9 cellular contexts compared by ENCODE assay signal in genomic region chr2:159807183-159808037, GRCh38. TPM values are rescaled to one million over a fixed set of nuclear protein-coding genes. Genes with fewer than 3 reads are reported as not detected.
DNase-seq lines count a peak whose midpoint lies in the region; ATAC-seq and TF ChIP-seq lines count a peak whose summit lies in the region.
"Had no signal": no experiment of that assay in that cellular context is flagged by ENCODE, and none has a peak within 500 bp of the region (broad histone marks: within the 10 kb centered on the region; RNA-seq: fewer than 3 reads in every experiment).

No MANE protein-coding gene starts in this region.

- no peaks in the 10 kb centered on the region for H3K4me1 Mint-ChIP-seq in endothelial cell (ENCODE audit: unreplicated experiment)

- TF ChIP-seq CTCF in Panc1 (IDR thresholded peaks at IDR 0.05) (peak; percentile 84), endothelial cell (IDR thresholded peaks at IDR 0.05; ENCODE audit: unreplicated experiment) (peak; percentile 73)

- H3K27ac Mint-ChIP-seq in endothelial cell (ENCODE audit: unreplicated experiment), result no peak overlapping the region

- no peak overlapping the region for H3K27ac ChIP-seq in Panc1 (ENCODE audit: low read length)
- H3K27ac ChIP-seq: BLaER1 had no signal

- in situ Hi-C loops in Panc1 (cut with HindIII; ENCODE audit: low pct_unique_long_range_greater_than_20kb, low sequenced_read_pairs), result no loop called here

- BruUV-seq in Panc1 (replicated peaks; lab: Mats Ljungman, UMichigan), result no TSS peak

- H3K4me3 ChIP-seq in Panc1 (ENCODE audit: low read depth in 2 of 2, low read length in 2 of 2), result no peak overlapping the region
- H3K4me3 ChIP-seq: BLaER1 had no signal

- no peaks in the 10 kb centered on the region for H3K9me3 ChIP-seq in Panc1 (ENCODE audit: control insufficient read depth, insufficient read depth, low read depth, low read length)
- H3K9me3 ChIP-seq: BLaER1 had no signal

- peak; percentile 15 for DNase-seq in NCI-H1436 (lab: John Stamatoyannopoulos, UW)
- no peak for DNase-seq in NCI-H1436 treated with DMSO at 0.1 percent for 48 hours (lab: John Stamatoyannopoulos, UW)
- peak; percentile 18 for DNase-seq in Panc1 (ENCODE audit: low read depth, low spot score)
- peak; percentile 51 for DNase-seq in endothelial cell (ENCODE audit: low spot score)
- DNase-seq in myocyte (ENCODE audit: low read depth), result peak; percentile 68

- H3K4me3 Mint-ChIP-seq in endothelial cell (ENCODE audit: unreplicated experiment), result no peak overlapping the region

- CTCF ChIA-PET in Panc1 (lab: Charles Lee), result interaction anchor here (0.6 to 0.7 kb wide), 2 partner anchors 23 to 136 kb away, joined by 4 read pairs; no protein-coding TSS in a partner anchor

- H3K9me3 Mint-ChIP-seq in endothelial cell (ENCODE audit: unreplicated experiment), result no peaks in the 10 kb centered on the region

- no peaks in the 10 kb centered on the region for H3K36me3 Mint-ChIP-seq in endothelial cell (ENCODE audit: low read depth, unreplicated experiment)

- H3K27me3 ChIP-seq in Panc1 (ENCODE audit: control insufficient read depth, insufficient read depth, low read length), result peaks cover 5% of the 10 kb centered on the region; the same call in 1 of the 2 replicates
- H3K27me3 ChIP-seq: BLaER1 had no signal

- H3K36me3 ChIP-seq in Panc1 (ENCODE audit: control insufficient read depth, insufficient read depth, low read length), result no peaks in the 10 kb centered on the region
- H3K36me3 ChIP-seq: BLaER1 had no signal

- intact Hi-C loops in Panc1 (cut with micrococcal nuclease; ENCODE audit: unreplicated experiment), result no loop called here

- ATAC-seq in HG03432 (IDR thresholded peaks at IDR 0.05; ENCODE audit: unreplicated experiment), result peak; percentile 39
- peak; percentile 78; the same call in 1 of the 2 replicates for ATAC-seq in Panc1
- no peak for ATAC-seq in GM21717 (IDR thresholded peaks at IDR 0.05; ENCODE audit: unreplicated experiment)
- ATAC-seq in GM18505 (IDR thresholded peaks at IDR 0.05; ENCODE audit: unreplicated experiment), result no peak

- H3K4me1 ChIP-seq in Panc1 (ENCODE audit: control insufficient read depth, insufficient read depth, low read length), result no peaks in the 10 kb centered on the region

- H3K27me3 Mint-ChIP-seq in endothelial cell (ENCODE audit: unreplicated experiment), result no peaks in the 10 kb centered on the region

- POLR2A ChIA-PET in Panc1 (lab: Charles Lee), result no interaction called here

- no peak for TF ChIP-seq POLR2A in GM18505 (IDR thresholded peaks at IDR 0.05; ENCODE audit: borderline replicate concordance, extremely low read depth, insufficient read depth, insufficient read length)

RNA-seq across cellular contexts. Expression of gene CD302, which starts 9.4 kb away (rescaled TPM):
- total RNA-seq in Panc1 (2021; ENCODE audit: unreplicated experiment), result 3.3 TPM
- polyA plus RNA-seq in Panc1 (2012; ENCODE audit: insufficient read length), result 2.0 TPM
- total RNA-seq in endothelial cell (ENCODE audit: unreplicated experiment), result 5.2 TPM
- total RNA-seq in myocyte, result 5.7 and 6.3 TPM in 2 replicates
- polyA plus RNA-seq in myocyte (2012), result 2.7 TPM

Comparison
In these comparisons a context has a peak if more than half of its experiments do, and no peak if none do; other contexts are left out.
1. ATAC-seq: peak in HG03432 (single experiment) and Panc1 (single experiment); none in GM21717 (single experiment) and GM18505 (single experiment).